In the genomic region with DNA sequence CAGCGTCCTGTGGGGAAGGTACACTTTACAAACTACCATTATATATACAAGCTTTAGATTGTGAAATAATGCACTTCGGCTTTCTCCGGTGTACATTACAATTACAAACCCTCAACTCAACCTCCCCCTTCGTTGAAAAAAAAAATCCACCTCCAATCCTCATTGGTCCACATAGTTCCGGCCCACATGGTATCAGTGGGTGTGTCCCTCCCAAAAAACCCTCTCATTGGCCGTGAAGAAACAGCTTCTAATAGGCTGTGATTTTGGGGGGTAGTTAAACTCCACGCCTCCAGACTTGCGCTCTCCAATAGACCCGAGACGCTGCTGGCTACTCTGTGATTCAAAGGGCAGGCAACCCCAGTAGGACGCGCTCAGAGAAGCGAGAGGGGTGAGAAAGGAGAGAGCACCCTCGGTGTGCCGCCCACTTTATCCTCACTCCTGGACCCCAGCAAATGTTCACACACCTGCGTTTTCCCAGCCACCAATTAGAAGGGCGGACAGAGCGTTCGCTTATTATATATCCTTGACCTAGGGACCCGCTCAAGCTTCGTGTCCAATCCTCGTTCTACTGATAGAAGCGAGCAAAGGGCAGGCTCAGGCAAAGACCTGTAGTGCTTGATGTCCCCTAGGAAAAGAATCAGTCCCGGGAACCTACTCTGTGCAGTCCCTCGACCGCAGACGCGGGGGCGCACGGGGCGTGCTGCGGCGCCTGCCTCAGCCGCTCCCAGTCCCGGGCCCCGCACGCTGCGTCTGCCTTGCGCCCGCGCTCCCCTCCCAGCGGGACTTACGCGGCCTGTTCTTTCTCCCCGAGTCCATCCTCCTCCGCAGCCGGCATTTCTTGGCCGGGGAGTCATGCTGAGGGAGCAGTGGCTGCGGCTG, we compare ENCODE assay signal across 1 cellular context.
TF ChIP-seq lines count a peak whose summit lies in the region.

No MANE protein-coding gene starts in this region.

TF ChIP-seq in GM12878, 131 proteins besides CTCF, POLR2A, EP300 and RAD21 (continued from another document and continues in another):
- TF ChIP-seq SKIL (IDR thresholded peaks at IDR 0.05; ENCODE audit: low read depth, poor library complexity, severe bottlenecking), result peak; percentile 57
- no peak for TF ChIP-seq ZNF592 (IDR thresholded peaks at IDR 0.05)
- no peak for TF ChIP-seq TBL1XR1 (IDR thresholded peaks at IDR 0.05; ENCODE audit: low read depth, low read length)
- no peak for TF ChIP-seq NFXL1 (IDR thresholded peaks at IDR 0.05; ENCODE audit: borderline replicate concordance)
- TF ChIP-seq HDGF (IDR thresholded peaks at IDR 0.05), result 0 out of 2 replicates have a peak, but pooled peaks have one; percentile 56
- no peak for TF ChIP-seq YBX1 (IDR thresholded peaks at IDR 0.05)
- no peak for TF ChIP-seq FOXK2 (IDR thresholded peaks at IDR 0.05)
- no peak for TF ChIP-seq RBBP5 (conservative IDR thresholded peaks at IDR 0.05)
- TF ChIP-seq HCFC1 (IDR thresholded peaks at IDR 0.05; ENCODE audit: low read length), result 0 out of 2 replicates have a peak, but pooled peaks have one; percentile 22
- TF ChIP-seq SREBF2 (IDR thresholded peaks at IDR 0.05; ENCODE audit: low read length), result no peak
- TF ChIP-seq TCF12 (IDR thresholded peaks at IDR 0.05; ENCODE audit: low read depth, low read length), result 0 out of 2 replicates have a peak, but pooled peaks have one; percentile 44
- no peak for TF ChIP-seq BCL3 (IDR thresholded peaks at IDR 0.05; ENCODE audit: borderline replicate concordance, insufficient read depth, low read depth, low read length, poor library complexity, severe bottlenecking)
- TF ChIP-seq ZSCAN29 (IDR thresholded peaks at IDR 0.05), result no peak
- TF ChIP-seq LARP7 (IDR thresholded peaks at IDR 0.05), result no peak
- no peak for TF ChIP-seq EZH2 (IDR thresholded peaks at IDR 0.05; ENCODE audit: borderline replicate concordance, control insufficient read depth, low read depth, low read length)
- TF ChIP-seq REST (IDR thresholded peaks at IDR 0.05; ENCODE audit: low read depth, low read length), result no peak
- 0 out of 2 replicates have a peak, but pooled peaks have one; percentile 42 for TF ChIP-seq MLLT1 (IDR thresholded peaks at IDR 0.05)
- no peak; the same call in 1 of the 2 replicates for TF ChIP-seq NFIC (IDR thresholded peaks at IDR 0.05; ENCODE audit: low read depth, low read length)
- TF ChIP-seq, protein P1, sequence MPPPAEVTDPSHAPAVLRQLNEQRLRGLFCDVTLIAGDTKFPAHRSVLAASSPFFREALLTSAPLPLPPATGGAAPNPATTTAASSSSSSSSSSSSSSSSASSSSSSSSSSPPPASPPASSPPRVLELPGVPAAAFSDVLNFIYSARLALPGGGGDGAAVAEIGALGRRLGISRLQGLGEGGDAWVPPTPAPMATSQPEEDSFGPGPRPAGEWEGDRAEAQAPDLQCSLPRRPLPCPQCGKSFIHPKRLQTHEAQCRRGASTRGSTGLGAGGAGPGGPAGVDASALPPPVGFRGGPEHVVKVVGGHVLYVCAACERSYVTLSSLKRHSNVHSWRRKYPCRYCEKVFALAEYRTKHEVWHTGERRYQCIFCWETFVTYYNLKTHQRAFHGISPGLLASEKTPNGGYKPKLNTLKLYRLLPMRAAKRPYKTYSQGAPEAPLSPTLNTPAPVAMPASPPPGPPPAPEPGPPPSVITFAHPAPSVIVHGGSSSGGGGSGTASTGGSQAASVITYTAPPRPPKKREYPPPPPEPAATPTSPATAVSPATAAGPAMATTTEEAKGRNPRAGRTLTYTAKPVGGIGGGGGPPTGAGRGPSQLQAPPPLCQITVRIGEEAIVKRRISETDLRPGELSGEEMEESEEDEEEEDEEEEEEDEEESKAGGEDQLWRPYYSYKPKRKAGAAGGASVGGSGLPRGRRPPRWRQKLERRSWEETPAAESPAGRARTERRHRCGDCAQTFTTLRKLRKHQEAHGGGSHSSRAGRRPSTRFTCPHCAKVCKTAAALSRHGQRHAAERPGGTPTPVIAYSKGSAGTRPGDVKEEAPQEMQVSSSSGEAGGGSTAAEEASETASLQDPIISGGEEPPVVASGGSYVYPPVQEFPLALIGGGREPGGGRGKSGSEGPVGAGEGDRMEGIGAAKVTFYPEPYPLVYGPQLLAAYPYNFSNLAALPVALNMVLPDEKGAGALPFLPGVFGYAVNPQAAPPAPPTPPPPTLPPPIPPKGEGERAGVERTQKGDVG (CRISPR knock-in tag; IDR thresholded peaks at IDR 0.05), result no peak
- TF ChIP-seq MYC (IDR thresholded peaks at IDR 0.05; ENCODE audit: insufficient read depth, insufficient read length, insufficient replicate concordance, low read length, severe bottlenecking), result no peak
- TF ChIP-seq ZNF384 (IDR thresholded peaks at IDR 0.05; ENCODE audit: borderline replicate concordance, low read depth, low read length), result peak; percentile 97
- no peak for TF ChIP-seq SIX5 (IDR thresholded peaks at IDR 0.05; ENCODE audit: low read depth, low read length, severe bottlenecking)
- no peak for TF ChIP-seq STAT1 (conservative IDR thresholded peaks at IDR 0.05)
- TF ChIP-seq KDM1A (IDR thresholded peaks at IDR 0.05; ENCODE audit: borderline replicate concordance), result no peak
- TF ChIP-seq NR2C2 (IDR thresholded peaks at IDR 0.05; ENCODE audit: borderline replicate concordance, control insufficient read depth, insufficient read length, low read depth), result no peak
- TF ChIP-seq SREBF1 (IDR thresholded peaks at IDR 0.05; ENCODE audit: low read length), result no peak
- no peak for TF ChIP-seq MEF2A (IDR thresholded peaks at IDR 0.05; ENCODE audit: insufficient read depth, low read depth, low read length)
- no peak for TF ChIP-seq ZNF622 (IDR thresholded peaks at IDR 0.05)
- no peak for TF ChIP-seq RB1 (IDR thresholded peaks at IDR 0.05; ENCODE audit: borderline replicate concordance)
- TF ChIP-seq FOS (IDR thresholded peaks at IDR 0.05; ENCODE audit: borderline replicate concordance, extremely low read depth, insufficient read length), result peak; percentile 6
- TF ChIP-seq YY1 (IDR thresholded peaks at IDR 0.05; ENCODE audit: low read depth, low read length), result no peak; the same call in 1 of the 2 replicates
- TF ChIP-seq NR2C1 (IDR thresholded peaks at IDR 0.05), result no peak
- TF ChIP-seq SIN3A (IDR thresholded peaks at IDR 0.05; ENCODE audit: low read depth, low read length), result 0 out of 2 replicates have a peak, but pooled peaks have one; percentile 63
- TF ChIP-seq ATF7 (IDR thresholded peaks at IDR 0.05; ENCODE audit: low read depth), result peak; percentile 45
- peak; percentile 75; the same call in 1 of the 2 replicates for TF ChIP-seq RAD51 (IDR thresholded peaks at IDR 0.05)
- TF ChIP-seq BACH1 (IDR thresholded peaks at IDR 0.05; ENCODE audit: borderline replicate concordance), result 0 out of 2 replicates have a peak, but pooled peaks have one; percentile 26
- no peak for TF ChIP-seq USF1 (IDR thresholded peaks at IDR 0.05; ENCODE audit: borderline replicate concordance, extremely low read length, insufficient read depth, low read depth, low read length)
